In the genomic region with DNA sequence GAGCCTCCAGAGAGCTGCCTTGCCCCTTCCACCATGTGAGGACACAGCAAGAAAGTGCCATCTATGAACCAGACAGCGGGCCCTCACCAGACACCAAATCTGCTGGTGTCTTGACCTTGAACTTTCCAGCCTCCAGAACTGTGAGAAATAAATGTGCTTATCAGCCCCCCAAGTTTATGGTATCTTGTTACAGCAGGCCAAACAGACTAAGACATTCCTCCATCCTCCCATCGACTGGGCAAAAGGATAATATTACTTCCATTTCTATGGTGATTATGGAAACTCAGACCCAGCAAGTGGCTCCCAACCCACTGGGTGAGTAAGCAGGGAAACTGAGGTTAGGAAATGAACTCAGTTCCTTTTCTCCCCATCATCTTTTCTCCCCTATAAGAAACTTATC, we compare ENCODE assay signal across 21 cellular contexts.
DNase-seq lines count a peak whose midpoint lies in the region; TF ChIP-seq lines count a peak whose summit lies in the region.
"Had no signal": no experiment of that assay in that cellular context is flagged by ENCODE, and none has a peak within 500 bp of the region (broad histone marks: within the 10 kb centered on the region; RNA-seq: fewer than 3 reads in every experiment).

No MANE protein-coding gene starts in this region.

- no peak overlapping the region for H3K9ac ChIP-seq in smooth muscle cell (ENCODE audit: low read depth)

- no peaks in the 10 kb centered on the region for H3K27me3 ChIP-seq in smooth muscle cell (ENCODE audit: low read depth)
- H3K27me3 ChIP-seq: SJCRH30 had no signal

- H3K9me3 Mint-ChIP-seq in HFFc6 (no peaks in the 10 kb centered on the region), chondrocyte (ENCODE audit: low read depth) (no peaks in the 10 kb centered on the region)
- H3K9me3 Mint-ChIP-seq: CD14-positive monocyte had no signal

- H3K27ac Mint-ChIP-seq in HFFc6 (peak overlapping the region; percentile 93), chondrocyte (ENCODE audit: unreplicated experiment) (peak overlapping the region; percentile 89)
- H3K27ac Mint-ChIP-seq: CD14-positive monocyte had no signal

- H3K4me3 Mint-ChIP-seq in HFFc6 (peak overlapping the region; percentile 55), chondrocyte (ENCODE audit: unreplicated experiment) (no peak overlapping the region)
- H3K4me3 Mint-ChIP-seq: CD14-positive monocyte had no signal

- H3K4me3 ChIP-seq in smooth muscle cell, result no peak overlapping the region
- H3K4me3 ChIP-seq: GM12878, HAP-1, SJCRH30 had no signal

- H3K4me1 Mint-ChIP-seq in HFFc6 (ENCODE audit: low read depth), result peaks cover 63% of the 10 kb centered on the region
- peaks cover 49% of the 10 kb centered on the region for H3K4me1 Mint-ChIP-seq in chondrocyte (ENCODE audit: low read depth)
- H3K4me1 Mint-ChIP-seq: CD14-positive monocyte had no signal

- DNase-seq in HFFc6, result no peak
- peak; percentile 22 for DNase-seq in RPMI7951 (ENCODE audit: low read depth)
- DNase-seq in chondrocyte (ENCODE audit: low spot score), result no peak
- DNase-seq in smooth muscle cell (lab: John Stamatoyannopoulos, UW; ENCODE audit: unreplicated experiment), result no peak
- no peak for DNase-seq in NCI-H2081 (lab: John Stamatoyannopoulos, UW)
- DNase-seq in NCI-H524 treated with DMSO at 0.1 percent for 48 hours (lab: John Stamatoyannopoulos, UW), result no peak
- no peak for DNase-seq in COLO668 (lab: John Stamatoyannopoulos, UW; ENCODE audit: unreplicated experiment)
- DNase-seq: DMS53, EL, KG1, NCI-H1417, NCI-H187, NCI-H2227 treated with DMSO at 0.1 percent for 48 hours, NCI-H510A treated with DMSO at 0.1 percent for 48 hours, NCI-H82, OCI-M1, SJCRH30, SW 1271 had no signal

- no peak for TF ChIP-seq CTCF in HFFc6 (IDR thresholded peaks at IDR 0.05)
- TF ChIP-seq CTCF in chondrocyte (IDR thresholded peaks at IDR 0.05), result no peak
- TF ChIP-seq CTCF in smooth muscle cell (IDR thresholded peaks at IDR 0.05; ENCODE audit: borderline replicate concordance, insufficient read depth, poor library complexity, severe bottlenecking), result no peak

- H3K27me3 Mint-ChIP-seq in HFFc6 (ENCODE audit: insufficient read depth) (no peaks in the 10 kb centered on the region), chondrocyte (ENCODE audit: low read depth) (no peaks in the 10 kb centered on the region)

- peaks cover 17% of the 10 kb centered on the region for H3F3A ChIP-seq in smooth muscle cell (ENCODE audit: low read depth)

- no peak overlapping the region for H2AFZ ChIP-seq in smooth muscle cell (ENCODE audit: low read depth)

- H3K36me3 Mint-ChIP-seq in HFFc6 (ENCODE audit: low read depth) (peaks cover 24% of the 10 kb centered on the region), chondrocyte (ENCODE audit: low read depth) (peaks cover 2% of the 10 kb centered on the region)
- H3K36me3 Mint-ChIP-seq: CD14-positive monocyte had no signal

- peaks cover 11% of the 10 kb centered on the region for H3K4me1 ChIP-seq in smooth muscle cell (ENCODE audit: low read depth)
- H3K4me1 ChIP-seq: HAP-1 had no signal

- peak overlapping the region; percentile 15 for H3K4me2 ChIP-seq in smooth muscle cell

- H3K36me3 ChIP-seq in smooth muscle cell (ENCODE audit: low read depth), result no peaks in the 10 kb centered on the region
- H3K36me3 ChIP-seq: HAP-1, SJCRH30 had no signal

- no peaks in the 10 kb centered on the region for H3K79me2 ChIP-seq in smooth muscle cell (ENCODE audit: low read depth)

- no peaks in the 10 kb centered on the region for H4K20me1 ChIP-seq in smooth muscle cell (ENCODE audit: low read depth)

- 82% methylated on average over 2 of the region's 2 CpGs for WGBS in smooth muscle cell (ENCODE audit: low lambda C conversion rate)

- H3K9me3 ChIP-seq in smooth muscle cell (replicated peaks; ENCODE audit: low read depth), result no peaks in the 10 kb centered on the region
- H3K9me3 ChIP-seq: HAP-1 had no signal

- peak overlapping the region; percentile 93 for H3K27ac ChIP-seq in smooth muscle cell (ENCODE audit: low read depth)
- H3K27ac ChIP-seq: SJCRH30 had no signal
